Comparison of ENCODE assay signal across 9 cellular contexts in the genomic region with DNA sequence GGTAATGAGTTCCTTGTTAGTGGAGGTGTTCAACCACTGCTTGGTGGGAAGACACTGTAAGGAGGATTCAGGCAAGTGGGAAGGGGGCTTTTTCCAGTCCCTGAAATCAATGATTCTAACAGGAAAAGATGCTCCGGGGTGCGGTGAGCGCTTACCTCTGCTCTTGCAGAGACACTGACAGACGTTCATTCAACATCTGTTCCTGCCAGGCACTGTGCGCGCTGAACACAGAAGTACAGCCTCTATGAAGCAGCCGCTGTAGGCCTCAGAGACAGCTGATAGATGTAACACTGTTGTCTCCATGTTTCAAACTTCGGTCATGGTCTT. TPM values are rescaled to one million over a fixed set of nuclear protein-coding genes. Genes with fewer than 3 reads are reported as not detected.
A peak's percentile ranks its signal among the peaks of the same experiment; 100 is the strongest.
DNase-seq lines count a peak whose midpoint lies in the region; ATAC-seq, FAIRE-seq and TF ChIP-seq lines count a peak whose summit lies in the region.
"Had no signal": no experiment of that assay in that cellular context is flagged by ENCODE, and none has a peak within 500 bp of the region (broad histone marks: within the 10 kb centered on the region; RNA-seq: fewer than 3 reads in every experiment).

No MANE protein-coding gene starts in this region.

- H3K4me2 ChIP-seq in GM23248 (ENCODE audit: unreplicated experiment) (peak overlapping the region; percentile 65), fibroblast of lung (ENCODE audit: extremely low read depth, insufficient read depth, low read length) (peak overlapping the region; percentile 39)

- H3K4me1 ChIP-seq in GM23248 (ENCODE audit: insufficient read depth), result peaks cover 50% of the 10 kb centered on the region
- peaks cover 27% of the 10 kb centered on the region for H3K4me1 ChIP-seq in fibroblast of lung (ENCODE audit: control insufficient read depth, extremely low read depth, insufficient read depth, low read length)
- H3K4me1 ChIP-seq: right lobe of liver had no signal

- H3K4me3 ChIP-seq in GM23248 (peak overlapping the region; percentile 97), WERI-Rb-1 (ENCODE audit: low read depth, low read length) (peak overlapping the region; percentile 69), fibroblast of lung (replicated peaks in 1 of 4; ENCODE audit: control extremely low read depth in 1 of 4, insufficient read depth in 1 of 4, low read depth in 3 of 4, low read length in 4 of 4) (peak overlapping the region in 1 of 4 experiments; percentile 84)

- peak overlapping the region; percentile 90 for H2AFZ ChIP-seq in GM23248
- peak overlapping the region; percentile 57 for H2AFZ ChIP-seq in fibroblast of lung (ENCODE audit: low read length)

- H3K9me3 ChIP-seq in GM23248 (ENCODE audit: low read depth), result no peaks in the 10 kb centered on the region
- H3K9me3 ChIP-seq in WERI-Rb-1 (ENCODE audit: severe bottlenecking), result no peaks in the 10 kb centered on the region
- no peaks in the 10 kb centered on the region for H3K9me3 ChIP-seq in fibroblast of lung (ENCODE audit: control insufficient read depth, insufficient read depth, low read depth, low read length)
- H3K9me3 ChIP-seq: right lobe of liver had no signal

- H3K36me3 ChIP-seq in GM23248 (ENCODE audit: low read depth) (no peaks in the 10 kb centered on the region), WERI-Rb-1 (no peaks in the 10 kb centered on the region), fibroblast of lung (ENCODE audit: control insufficient read depth, insufficient read depth, low read length) (no peaks in the 10 kb centered on the region)
- H3K36me3 ChIP-seq: right lobe of liver had no signal

- H3K27me3 ChIP-seq in GM23248 (replicated peaks; ENCODE audit: insufficient read depth) (no peaks in the 10 kb centered on the region), WERI-Rb-1 (ENCODE audit: insufficient read depth, low read depth, severe bottlenecking) (no peaks in the 10 kb centered on the region), fibroblast of lung (ENCODE audit: control insufficient read depth, insufficient read depth, low read length) (no peaks in the 10 kb centered on the region)
- H3K27me3 ChIP-seq: right lobe of liver had no signal

- 60 to 62% methylated on average over 8 of the region's 8 CpGs for WGBS in GM23248 (ENCODE audit: low coverage in 1 of 2, low lambda C conversion rate in 2 of 2, missing lambda C conversion rate in 2 of 2), 2 experiments

- in situ Hi-C loops in GM23248 (cut with MboI), result no loop called here

- peaks cover 31% of the 10 kb centered on the region for H3K79me2 ChIP-seq in GM23248 (ENCODE audit: insufficient read depth)
- peaks cover 24% of the 10 kb centered on the region for H3K79me2 ChIP-seq in fibroblast of lung (ENCODE audit: control insufficient read depth, insufficient read depth, low read length)

- peak; percentile 48 for DNase-seq in GM23248
- DNase-seq in WERI-Rb-1, result no peak
- DNase-seq in fibroblast of lung (ENCODE audit: low read depth in 2 of 2), result no peak
- peak; percentile 68 for DNase-seq in putamen (ENCODE audit: low spot score)
- DNase-seq in frontal cortex (ENCODE audit: low spot score in 2 of 2), result no peak
- DNase-seq in NCI-H187 treated with DMSO at 0.1 percent for 48 hours (lab: John Stamatoyannopoulos, UW), result no peak
- no peak for DNase-seq in activated CD4-positive, CD25-positive, alpha-beta regulatory T cell treated with anti-CD3 and anti-CD28 coated beads, Interleukin-2, amount 50 U/mL, for 72 hours

- H3K9ac ChIP-seq in GM23248, result peak overlapping the region; percentile 93
- H3K9ac ChIP-seq in fibroblast of lung (ENCODE audit: insufficient read depth, low read length), result no peak overlapping the region

- no peaks in the 10 kb centered on the region for H4K20me1 ChIP-seq in GM23248 (ENCODE audit: insufficient read depth)
- no peaks in the 10 kb centered on the region for H4K20me1 ChIP-seq in fibroblast of lung (ENCODE audit: control insufficient read depth, extremely low read depth, insufficient read depth, low read length)

- H3K27ac ChIP-seq in GM23248, result peak overlapping the region; percentile 88
- H3K27ac ChIP-seq in WERI-Rb-1, result peak overlapping the region; percentile 77
- peak overlapping the region; percentile 68 for H3K27ac ChIP-seq in fibroblast of lung (ENCODE audit: insufficient read depth, low read length)

- no peaks in the 10 kb centered on the region for H3K9me2 ChIP-seq in GM23248 (ENCODE audit: insufficient read depth)

- H3F3A ChIP-seq in GM23248 (ENCODE audit: insufficient read depth), result peaks cover 44% of the 10 kb centered on the region

- no peak for FAIRE-seq in frontal cortex (lab: Jason Lieb, UNC)

- no peak for ATAC-seq in HG03175 (IDR thresholded peaks at IDR 0.05; ENCODE audit: unreplicated experiment)

- TF ChIP-seq CTCF in WERI-Rb-1 (IDR thresholded peaks at IDR 0.05; ENCODE audit: low read depth, low read length) (no peak), fibroblast of lung (conservative IDR thresholded peaks at IDR 0.05 in 1 of 2, IDR thresholded peaks at IDR 0.05 in 1 of 2; ENCODE audit: low read depth in 1 of 2, low read length in 2 of 2) (no peak)

RNA-seq across cellular contexts. Expression of gene CLIP4, which starts 0.7 kb away (rescaled TPM):
- 51.2 and 55.2 TPM in 2 replicates for total RNA-seq in GM23248 (2014; rRNA removed; shearing (Covaris generic))
- polyA plus RNA-seq in GM23248 (2016; fragmentation: Nextera tagmentation; extraction: Ambion mirVana) (33.3 and 35.3 TPM in 2 replicates), fibroblast of lung (39.9 and 40.3 TPM in 2 replicates)
- total RNA-seq in fibroblast of lung (123 and 127 TPM in 2 replicates), frontal cortex (49.3 TPM)
- 23.5 and 27.5 TPM in 2 replicates for polyA plus RNA-seq in fibroblast of lung (2012)
- 14.3 and 25.0 TPM in 2 replicates for polyA minus RNA-seq in fibroblast of lung (ENCODE audit: low replicate concordance)

RNA-seq across cellular contexts. Expression of gene PCARE, which starts 40.2 kb away (rescaled TPM):
- not detected in 2 replicates for total RNA-seq in GM23248 (2014; rRNA removed; shearing (Covaris generic))
- not detected in 2 replicates for polyA plus RNA-seq in GM23248 (2016; fragmentation: Nextera tagmentation; extraction: Ambion mirVana)
- total RNA-seq in fibroblast of lung, result under 0.01 TPM in 1 of 2 replicates, not detected in the other
- not detected in 2 replicates for polyA plus RNA-seq in fibroblast of lung
- polyA plus RNA-seq in fibroblast of lung (2012), result not detected in 2 replicates
- polyA minus RNA-seq in fibroblast of lung (ENCODE audit: low replicate concordance), result not detected in 2 replicates
- not detected for total RNA-seq in frontal cortex
- total RNA-seq: right lobe of liver had no signal

Comparison
In these comparisons a context has a peak if more than half of its experiments do, and no peak if none do; other contexts are left out.
1. DNase-seq: peak in GM23248 (single experiment) and putamen (single experiment); none in WERI-Rb-1 (single experiment), fibroblast of lung (0 of 2), frontal cortex (0 of 2), NCI-H187 treated with DMSO at 0.1 percent for 48 hours (single experiment) and activated CD4-positive, CD25-positive, alpha-beta regulatory T cell treated with anti-CD3 and anti-CD28 coated beads, Interleukin-2, amount 50 U/mL, for 72 hours (single experiment).
2. Peak in every context shown above with its lines, with median percentiles within 50 percentile points of each other: H3K27ac ChIP-seq.